In genomic region chr17:36072431-36073121, GRCh38 we compare ENCODE assay signal across 8 cellular contexts. TPM values are rescaled to one million over a fixed set of nuclear protein-coding genes. Genes with fewer than 3 reads are reported as not detected.
A peak's percentile ranks its signal among the peaks of the same experiment; 100 is the strongest.
DNase-seq lines count a peak whose midpoint lies in the region; ATAC-seq and TF ChIP-seq lines count a peak whose summit lies in the region.

No MANE protein-coding gene starts in this region.

- peaks cover 2% of the 10 kb centered on the region for H3K27me3 Mint-ChIP-seq in activated CD8-positive, alpha-beta T cell treated with anti-CD3 and anti-CD28 coated beads for 36 hours
- H3K27me3 Mint-ChIP-seq in nephron (ENCODE audit: low read depth): peaks cover 3% of the 10 kb centered on the region

- H4K20me1 ChIP-seq in MM.1S (ENCODE audit: insufficient read depth, low read length): no peaks in the 10 kb centered on the region

- H3K4me1 ChIP-seq in MM.1S (ENCODE audit: low read length) (peaks cover 7% of the 10 kb centered on the region; the same call in 1 of the 2 replicates), upper lobe of left lung (peaks cover 0 to 3% (median 0%) of the 10 kb centered on the region in 4 donors)

- TF ChIP-seq CTCF in MM.1S (IDR thresholded peaks at IDR 0.05; ENCODE audit: low read length) (peak; percentile 79), nephron (IDR thresholded peaks at IDR 0.05; ENCODE audit: unreplicated experiment in 3 of 3) (peak; percentile 48 to 62 (median 59)), upper lobe of left lung (IDR thresholded peaks at IDR 0.05) (peak; percentile 48 to 60 (median 53))
- TF ChIP-seq CTCF in activated CD8-positive, alpha-beta T cell treated with anti-CD3 and anti-CD28 coated beads for 36 hours (IDR thresholded peaks at IDR 0.05): peak; percentile 90

- H3K27me3 ChIP-seq in MM.1S (replicated peaks; ENCODE audit: insufficient read depth, low read length) (no peaks in the 10 kb centered on the region), upper lobe of left lung (no peaks in the 10 kb centered on the region)

- peak overlapping the region; percentile 82 for H3K27ac Mint-ChIP-seq in activated CD8-positive, alpha-beta T cell treated with anti-CD3 and anti-CD28 coated beads for 36 hours
- no peak overlapping the region for H3K27ac Mint-ChIP-seq in nephron

- intact Hi-C loops in activated CD8-positive, alpha-beta T cell treated with anti-CD3 and anti-CD28 coated beads for 36 hours (cut with micrococcal nuclease): loop anchor here (5.0 kb wide), 1 partner anchor 100 kb away; no protein-coding TSS in a partner anchor

- no peak for TF ChIP-seq POLR2A in upper lobe of left lung (IDR thresholded peaks at IDR 0.05)

- peaks cover 49% of the 10 kb centered on the region for H3K4me1 Mint-ChIP-seq in activated CD8-positive, alpha-beta T cell treated with anti-CD3 and anti-CD28 coated beads for 36 hours (ENCODE audit: low read depth)
- no peaks in the 10 kb centered on the region for H3K4me1 Mint-ChIP-seq in nephron

- no peaks in the 10 kb centered on the region for H3K36me3 ChIP-seq in MM.1S (replicated peaks; ENCODE audit: insufficient read depth, low read length)
- H3K36me3 ChIP-seq in upper lobe of left lung: no peaks in the 10 kb centered on the region

- 40 to 55% methylated on average over 7 to 12 of the region's 12 CpGs for WGBS in upper lobe of left lung, 2 donors

- H3K4me3 ChIP-seq in MM.1S (ENCODE audit: low read length) (no peak overlapping the region), upper lobe of left lung (no peak overlapping the region)

- H3K27ac ChIP-seq in MM.1S (ENCODE audit: low read length): no peak overlapping the region
- H3K27ac ChIP-seq in upper lobe of left lung: no peak overlapping the region

- POLR2A ChIA-PET in activated CD8-positive, alpha-beta T cell treated with anti-CD3 and anti-CD28 coated beads for 36 hours (lab: Charles Lee): interaction anchor here (0.7 to 4.6 kb wide), 10 partner anchors 9 to 99 kb away, joined by 3 to 21 read pairs (median 4); partner anchors contain the start of genes CCL16 and CCL3

- H3K79me2 ChIP-seq in MM.1S (ENCODE audit: low read length): no peaks in the 10 kb centered on the region

- peaks cover 2% of the 10 kb centered on the region for H3K36me3 Mint-ChIP-seq in activated CD8-positive, alpha-beta T cell treated with anti-CD3 and anti-CD28 coated beads for 36 hours (ENCODE audit: low read depth)
- no peaks in the 10 kb centered on the region for H3K36me3 Mint-ChIP-seq in nephron (ENCODE audit: low read depth)

- no peaks in the 10 kb centered on the region for H3F3A ChIP-seq in MM.1S (ENCODE audit: insufficient read depth, low read length)

- no peak overlapping the region for H3K9ac ChIP-seq in MM.1S (ENCODE audit: low read length)

- H3K4me3 Mint-ChIP-seq in activated CD8-positive, alpha-beta T cell treated with anti-CD3 and anti-CD28 coated beads for 36 hours: no peak overlapping the region
- no peak overlapping the region for H3K4me3 Mint-ChIP-seq in nephron

- DNase-seq in AG08395 (ENCODE audit: low spot score): peak; percentile 29
- peak; percentile 35 for DNase-seq in MM.1S
- DNase-seq in activated CD8-positive, alpha-beta T cell treated with anti-CD3 and anti-CD28 coated beads for 36 hours: peak; percentile 89
- peak; percentile 30 for DNase-seq in epidermal melanocyte (ENCODE audit: insufficient read length, low spot score)
- peak in 1 of 2 donors; percentile 63 for DNase-seq in upper lobe of left lung

- no peak overlapping the region for H2AFZ ChIP-seq in MM.1S (ENCODE audit: low read length)

- H3K9me3 Mint-ChIP-seq in activated CD8-positive, alpha-beta T cell treated with anti-CD3 and anti-CD28 coated beads for 36 hours: peaks cover 4% of the 10 kb centered on the region
- H3K9me3 Mint-ChIP-seq in nephron: no peaks in the 10 kb centered on the region

- TF ChIP-seq EP300 in upper lobe of left lung (IDR thresholded peaks at IDR 0.05): no peak

- ATAC-seq in GM18511 (IDR thresholded peaks at IDR 0.05; ENCODE audit: unreplicated experiment): peak; percentile 73
- ATAC-seq in activated CD8-positive, alpha-beta T cell treated with anti-CD3 and anti-CD28 coated beads for 36 hours: peak; percentile 85
- ATAC-seq in upper lobe of left lung (ENCODE audit: low FRiP score in 2 of 2): peak in 1 of 2 donors; percentile 84
- no peak for ATAC-seq in GM21576 (IDR thresholded peaks at IDR 0.05; ENCODE audit: unreplicated experiment)

- CTCF ChIA-PET in activated CD8-positive, alpha-beta T cell treated with anti-CD3 and anti-CD28 coated beads for 36 hours (lab: Charles Lee): interaction anchor here (0.6 to 10.2 kb wide), 44 partner anchors 8 to 308 kb away, joined by 3 to 85 read pairs (median 5); partner anchors contain the start of genes CCL16, CCL18 and CCL3

- no peak overlapping the region for H3K4me2 ChIP-seq in MM.1S (ENCODE audit: low read depth, low read length)

- H3K9me2 ChIP-seq in MM.1S (replicated peaks; ENCODE audit: insufficient read depth, low read length): no peaks in the 10 kb centered on the region

- H3K9me3 ChIP-seq in MM.1S (replicated peaks; ENCODE audit: insufficient read depth, low read length) (no peaks in the 10 kb centered on the region), upper lobe of left lung (peaks cover 0 to 4% (median 0%) of the 10 kb centered on the region in 4 donors)

RNA-seq across cellular contexts. Expression of gene CCL18, which starts 8.5 kb away (rescaled TPM):
- total RNA-seq in activated CD8-positive, alpha-beta T cell treated with anti-CD3 and anti-CD28 coated beads for 36 hours: not detected
- 100 to 1,000 TPM in 4 of 6 donors, 10 to 100 TPM in 2; 50.3 to 250 (median 169) TPM for total RNA-seq in upper lobe of left lung

RNA-seq across cellular contexts. Expression of gene CCL3, which starts 17.4 kb away (rescaled TPM):
- total RNA-seq in activated CD8-positive, alpha-beta T cell treated with anti-CD3 and anti-CD28 coated beads for 36 hours: 100 to 1,000 TPM; 230 to 253 TPM
- total RNA-seq in upper lobe of left lung: 10 to 100 TPM in 2 of 6 donors, 1 to 10 TPM in 3, under 1 TPM in 1; 0.55 to 24.9 (median 2.9) TPM

RNA-seq across cellular contexts. Expression of gene CCL4, which starts 31.1 kb away (rescaled TPM):
- 100 to 1,000 TPM; 287 to 290 TPM for total RNA-seq in activated CD8-positive, alpha-beta T cell treated with anti-CD3 and anti-CD28 coated beads for 36 hours
- 10 to 100 TPM in 4 of 6 donors, 1 to 10 TPM in 2; 5.7 to 24.0 (median 14.1) TPM for total RNA-seq in upper lobe of left lung

RNA-seq across cellular contexts. Expression of gene CCL23, which starts 54.8 kb away (rescaled TPM):
- not detected for total RNA-seq in activated CD8-positive, alpha-beta T cell treated with anti-CD3 and anti-CD28 coated beads for 36 hours
- total RNA-seq in upper lobe of left lung: 10 to 100 TPM in 4 of 6 donors, 1 to 10 TPM in 1, not detected in 1; 6.9 to 40.0 (median 16.6) TPM

Comparison
In these comparisons a context has a peak if more than half of its experiments do, and no peak if none do; other contexts are left out.
1. RNA of gene CCL18, which starts 8.5 kb away (total RNA-seq): 50.3 to 250 TPM in upper lobe of left lung; not detected in activated CD8-positive, alpha-beta T cell treated with anti-CD3 and anti-CD28 coated beads for 36 hours; every median in the first group is over 10 times any median in the second.
2. RNA of gene CCL3, which starts 17.4 kb away (total RNA-seq): 230 to 253 TPM in activated CD8-positive, alpha-beta T cell treated with anti-CD3 and anti-CD28 coated beads for 36 hours; 0.55 to 24.9 TPM in upper lobe of left lung; every median in the first group is over 4 times any median in the second.
3. RNA of gene CCL4, which starts 31.1 kb away (total RNA-seq): 287 to 290 TPM in activated CD8-positive, alpha-beta T cell treated with anti-CD3 and anti-CD28 coated beads for 36 hours; 5.7 to 24.0 TPM in upper lobe of left lung; every median in the first group is over 10 times any median in the second.
4. Peak in every context shown above with its lines, with median percentiles within 50 percentile points of each other: CTCF ChIP-seq.